31 cellular contexts compared by ENCODE assay signal in genomic region chr2:181762000-181762399, GRCh38.
"Had no signal": no experiment of that assay in that cellular context is flagged by ENCODE, and none has a peak within 500 bp of the region (broad histone marks: within the 10 kb centered on the region; RNA-seq: fewer than 3 reads in every experiment).

No MANE protein-coding gene starts in this region.

- H3K27me3 ChIP-seq: heart right ventricle, neutrophil, suprapubic skin, transverse colon, upper lobe of right lung, uterus had no signal

- H3K36me3 ChIP-seq: heart right ventricle, lower lobe of right lung, neutrophil, suprapubic skin, transverse colon, upper lobe of right lung, uterus had no signal

- H3K9me3 ChIP-seq: lower lobe of right lung, mucosa of descending colon, neutrophil, suprapubic skin, transverse colon, upper lobe of right lung, uterus had no signal

- H3K4me2 ChIP-seq: smooth muscle cell had no signal

- ATAC-seq: esophagus mucosa; heart right ventricle; left colon; left ventricle myocardium superior; mucosa of descending colon; natural killer cell treated with Interleukin-12 subunit alpha and Interleukin-12 subunit beta and Interleukin-15 and Interleukin-18, amount 100 ng/mL, for 72 hours; sciatic nerve; stimulated activated naive CD8-positive, alpha-beta T cell treated with anti-CD3 and anti-CD28 coated beads, Interleukin-15, amount 100 ng/mL, for 72 hours; upper lobe of right lung had no signal

- FAIRE-seq: colon had no signal

- H3K4me1 ChIP-seq: lower lobe of right lung, parathyroid adenoma, transverse colon, upper lobe of right lung, uterus had no signal

- H3K79me2 ChIP-seq: parathyroid adenoma had no signal

- H3K4me3 ChIP-seq: heart right ventricle, lower lobe of right lung, mucosa of descending colon, smooth muscle cell, suprapubic skin, transverse colon, upper lobe of right lung, uterus had no signal

- H3K27ac ChIP-seq: epithelial cell of prostate, heart right ventricle, lower lobe of right lung, neutrophil, parathyroid adenoma, suprapubic skin, transverse colon, upper lobe of right lung, uterus had no signal

- DNase-seq: effector CD8-positive, alpha-beta T cell; endodermal cell; foreskin melanocyte; glutamatergic neuron; heart right ventricle; hippocampal formation; islet precursor cell; kidney glomerular epithelial cell; left colon; left ventricle myocardium superior; lower lobe of right lung; mucosa of descending colon; naive B cell; stimulated activated CD4-positive, alpha-beta T cell treated with anti-CD3 and anti-CD28 coated beads, Interleukin-12 subunit alpha, Interleukin-12 subunit beta, amount 100 ng/mL, for 4 hours; stimulated activated CD4-positive, alpha-beta T cell treated with anti-CD3 and anti-CD28 coated beads, Interleukin-1b, Interleukin-23, amount 100 ng/mL, for 48 hours; stimulated activated CD4-positive, alpha-beta T cell treated with anti-CD3 and anti-CD28 coated beads, Interleukin-4, amount 100 ng/mL, for 1 hour; stimulated activated CD8-positive, alpha-beta memory T cell treated with anti-CD3 and anti-CD28 coated beads, Interleukin-4, amount 100 ng/mL, for 48 hours; stimulated activated naive CD4-positive, alpha-beta T cell; stimulated activated naive CD8-positive, alpha-beta T cell treated with anti-CD3 and anti-CD28 coated beads, Interleukin-15, amount 100 ng/mL, for 72 hours; transverse colon; upper lobe of right lung; uterus had no signal

- H3K9ac ChIP-seq: parathyroid adenoma had no signal

- H2AFZ ChIP-seq: parathyroid adenoma had no signal
